In the genomic region with DNA sequence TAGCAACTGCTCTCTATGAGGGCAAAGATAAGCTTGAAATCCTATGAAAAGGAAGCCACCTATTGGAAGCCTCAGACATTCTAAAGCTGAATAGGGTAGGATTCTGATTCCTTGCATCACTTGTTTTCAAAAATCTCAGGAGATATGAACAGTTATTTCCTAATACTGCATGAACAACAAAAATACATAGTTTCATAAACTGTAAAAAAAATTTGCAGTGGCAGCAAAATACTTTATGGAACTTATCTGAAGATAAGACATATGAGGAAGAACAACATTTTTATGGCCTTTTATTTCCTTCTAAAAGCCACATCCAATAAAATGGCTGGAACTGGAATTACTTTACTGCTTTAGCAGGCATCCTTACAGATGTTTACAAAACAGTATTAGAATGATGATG, we compare ENCODE assay signal across 25 cellular contexts. TPM values are rescaled to one million over a fixed set of nuclear protein-coding genes. Genes with fewer than 3 reads are reported as not detected.
DNase-seq lines count a peak whose midpoint lies in the region; ATAC-seq and TF ChIP-seq lines count a peak whose summit lies in the region.
"Had no signal": no experiment of that assay in that cellular context is flagged by ENCODE, and none has a peak within 500 bp of the region (broad histone marks: within the 10 kb centered on the region; RNA-seq: fewer than 3 reads in every experiment).

No MANE protein-coding gene starts in this region.

- peak overlapping the region; percentile 77; the same call in 1 of the 2 replicates for H3K27ac ChIP-seq in KMS-11
- H3K27ac ChIP-seq: esophagus squamous epithelium, left ventricle myocardium inferior, psoas muscle had no signal

- H3K27ac Mint-ChIP-seq in chondrocyte (ENCODE audit: unreplicated experiment), result no peak overlapping the region
- H3K27ac Mint-ChIP-seq: activated CD4-positive, alpha-beta T cell treated with anti-CD3 and anti-CD28 coated beads, Interleukin-2, amount 10 ng/mL, durations not matched to agents 24 days and 14 days; activated CD8-positive, alpha-beta memory T cell treated with anti-CD3 and anti-CD28 coated beads, Interleukin-2, amount 10 ng/mL, durations not matched to agents 7 days and 5 days; activated naive CD8-positive, alpha-beta T cell; B cell; T-helper 17 cell had no signal

- no peaks in the 10 kb centered on the region; the same call in 1 of the 2 replicates for H3K79me2 ChIP-seq in KMS-11 (ENCODE audit: insufficient read depth, low read depth)

- H3K4me2 ChIP-seq in KMS-11, result peak overlapping the region; percentile 8; the same call in 1 of the 2 replicates
- H3K4me2 ChIP-seq: smooth muscle cell had no signal

- H3K27me3 ChIP-seq in KMS-11 (ENCODE audit: insufficient read depth, low read depth), result no peaks in the 10 kb centered on the region
- H3K27me3 ChIP-seq: esophagus squamous epithelium had no signal

- DNase-seq in chondrocyte (ENCODE audit: low spot score), result no peak
- no peak for DNase-seq in left colon
- peak; percentile 18 for DNase-seq in stromal cell of bone marrow (ENCODE audit: low read depth)
- DNase-seq: activated CD4-positive, alpha-beta T cell treated with anti-CD3 and anti-CD28 coated beads, Interleukin-2, amount 10 ng/mL, durations not matched to agents 24 days and 14 days; activated CD8-positive, alpha-beta memory T cell treated with anti-CD3 and anti-CD28 coated beads, Interleukin-2, amount 10 ng/mL, durations not matched to agents 7 days and 5 days; Caco-2; DND-41; esophagus squamous epithelium; GOT3; head of caudate nucleus; left ventricle myocardium inferior; midbrain; NCI-H146; NCI-H510A treated with DMSO at 0.1 percent for 48 hours; psoas muscle; stimulated activated naive CD4-positive, alpha-beta T cell; T-helper 17 cell had no signal

- H3K4me1 ChIP-seq in KMS-11 (ENCODE audit: low read depth, poor library complexity, severe bottlenecking), result peaks cover 70% of the 10 kb centered on the region
- H3K4me1 ChIP-seq: left ventricle myocardium inferior had no signal

- intact Hi-C loops in left colon (cut with DNase I, micrococcal nuclease), result no loop called here

- ATAC-seq in left colon, result peak; percentile 65
- ATAC-seq in GM21786 (IDR thresholded peaks at IDR 0.05; ENCODE audit: unreplicated experiment), result no peak
- no peak for ATAC-seq in activated CD4-positive, CD25-positive, alpha-beta regulatory T cell treated with anti-CD3 and anti-CD28 coated beads, Interleukin-2, amount 50 U/mL, for 24 hours
- ATAC-seq in GM18873 (IDR thresholded peaks at IDR 0.05; ENCODE audit: low FRiP score, unreplicated experiment), result no peak
- ATAC-seq: activated CD8-positive, alpha-beta memory T cell treated with anti-CD3 and anti-CD28 coated beads, Interleukin-2, amount 10 ng/mL, durations not matched to agents 7 days and 5 days; T-helper 17 cell had no signal

- no peak overlapping the region for H3K4me3 ChIP-seq in KMS-11 (IDR thresholded peaks at IDR 0.05; ENCODE audit: insufficient read depth, low read depth, low read length)
- H3K4me3 ChIP-seq: esophagus squamous epithelium, left ventricle myocardium inferior, psoas muscle, smooth muscle cell had no signal

- no peaks in the 10 kb centered on the region for H3K9me3 Mint-ChIP-seq in chondrocyte (ENCODE audit: low read depth)
- H3K9me3 Mint-ChIP-seq: activated CD4-positive, alpha-beta T cell treated with anti-CD3 and anti-CD28 coated beads, Interleukin-2, amount 10 ng/mL, durations not matched to agents 24 days and 14 days had no signal

- no peak overlapping the region for H3K9ac ChIP-seq in KMS-11

- no peaks in the 10 kb centered on the region for H3K27me3 Mint-ChIP-seq in chondrocyte (ENCODE audit: low read depth)
- H3K27me3 Mint-ChIP-seq: activated CD4-positive, alpha-beta T cell treated with anti-CD3 and anti-CD28 coated beads, Interleukin-2, amount 10 ng/mL, durations not matched to agents 24 days and 14 days; activated CD8-positive, alpha-beta memory T cell treated with anti-CD3 and anti-CD28 coated beads, Interleukin-2, amount 10 ng/mL, durations not matched to agents 7 days and 5 days; activated naive CD8-positive, alpha-beta T cell; B cell; T-helper 17 cell had no signal

- H3K4me3 Mint-ChIP-seq in chondrocyte (ENCODE audit: unreplicated experiment), result no peak overlapping the region
- H3K4me3 Mint-ChIP-seq: activated CD4-positive, alpha-beta T cell treated with anti-CD3 and anti-CD28 coated beads, Interleukin-2, amount 10 ng/mL, durations not matched to agents 24 days and 14 days; activated CD8-positive, alpha-beta memory T cell treated with anti-CD3 and anti-CD28 coated beads, Interleukin-2, amount 10 ng/mL, durations not matched to agents 7 days and 5 days; activated naive CD8-positive, alpha-beta T cell; B cell; T-helper 17 cell had no signal

- TF ChIP-seq CTCF in KMS-11 (conservative IDR thresholded peaks at IDR 0.05; ENCODE audit: low read depth, low read length), result no peak
- TF ChIP-seq CTCF in chondrocyte (IDR thresholded peaks at IDR 0.05), result peak; percentile 31

- no peaks in the 10 kb centered on the region for H3K4me1 Mint-ChIP-seq in chondrocyte (ENCODE audit: low read depth)
- H3K4me1 Mint-ChIP-seq: T-helper 17 cell had no signal

- H2AFZ ChIP-seq in KMS-11 (ENCODE audit: low read depth), result no peak overlapping the region

- H4K20me1 ChIP-seq in KMS-11 (ENCODE audit: insufficient read depth), result no peaks in the 10 kb centered on the region

- H3K36me3 Mint-ChIP-seq in chondrocyte (ENCODE audit: low read depth), result peaks cover 5% of the 10 kb centered on the region
- H3K36me3 Mint-ChIP-seq: activated naive CD8-positive, alpha-beta T cell had no signal

- no peaks in the 10 kb centered on the region for H3K36me3 ChIP-seq in KMS-11 (ENCODE audit: insufficient read depth)

RNA-seq across cellular contexts. Expression of a gene that starts 29.9 kb away (rescaled TPM):
- total RNA-seq in chondrocyte, result 19.6 to 26.2 TPM (median 24.4 TPM) in 3 replicates
- 10 to 100 TPM; 54.0 to 59.3 TPM for total RNA-seq in left colon

RNA-seq across cellular contexts. Expression of a gene that starts 48.8 kb away (rescaled TPM):
- total RNA-seq in chondrocyte (17.0 to 24.2 TPM (median 18.2 TPM) in 3 replicates), left colon (10 to 100 TPM; 40.0 to 40.4 TPM)
- total RNA-seq: activated CD4-positive, alpha-beta T cell treated with anti-CD3 and anti-CD28 coated beads, Interleukin-2, amount 10 ng/mL, durations not matched to agents 24 days and 14 days; activated CD8-positive, alpha-beta memory T cell treated with anti-CD3 and anti-CD28 coated beads, Interleukin-2, amount 10 ng/mL, durations not matched to agents 7 days and 5 days had no signal

RNA-seq across cellular contexts. Expression of a gene that starts 49.3 kb away (rescaled TPM):
- total RNA-seq in chondrocyte (46.5 to 64.9 TPM (median 48.1 TPM) in 3 replicates), left colon (100 to 1,000 TPM; 439 to 623 TPM)
- total RNA-seq: SK-MEL-5 had no signal
